Comparison of ENCODE assay signal across 27 cellular contexts in the genomic region with DNA sequence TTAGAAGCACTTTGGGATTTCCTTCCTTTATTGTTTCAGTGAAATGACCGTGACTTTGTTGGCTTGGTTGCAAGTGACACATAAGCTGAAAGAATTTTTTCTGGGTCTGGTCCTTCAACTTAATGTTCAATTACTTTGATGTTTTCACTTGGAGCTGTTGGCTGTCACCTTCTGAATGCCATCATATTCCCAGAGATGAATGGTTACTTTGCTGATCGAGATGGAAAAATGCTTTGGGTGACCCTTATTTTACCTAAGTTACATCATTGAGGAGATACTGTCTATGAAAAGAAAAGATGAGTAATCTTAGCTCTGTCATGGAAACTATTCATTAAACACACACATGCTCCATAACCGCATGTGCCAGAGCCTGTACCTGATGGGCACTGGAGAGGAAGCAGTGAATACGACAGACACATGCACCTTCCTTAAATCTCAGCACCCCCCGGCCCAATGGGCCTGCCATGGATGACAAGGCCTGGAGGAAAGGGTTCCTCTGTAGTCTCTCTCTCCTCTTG.
DNase-seq lines count a peak whose midpoint lies in the region; FAIRE-seq and TF ChIP-seq lines count a peak whose summit lies in the region.
"Had no signal": no experiment of that assay in that cellular context is flagged by ENCODE, and none has a peak within 500 bp of the region (broad histone marks: within the 10 kb centered on the region; RNA-seq: fewer than 3 reads in every experiment).

No MANE protein-coding gene starts in this region.

- H3K27ac Mint-ChIP-seq in MCF 10A (ENCODE audit: low read depth, unreplicated experiment) (no peak overlapping the region), Caco-2 (ENCODE audit: unreplicated experiment) (no peak overlapping the region)
- H3K27ac Mint-ChIP-seq: CD14-positive monocyte; CD8-positive, alpha-beta memory T cell had no signal

- H3K27me3 ChIP-seq in mammary epithelial cell (ENCODE audit: insufficient read depth, low read length) = no peaks in the 10 kb centered on the region
- H3K27me3 ChIP-seq in bronchial epithelial cell (ENCODE audit: control insufficient read depth, insufficient read depth, low read length) = no peaks in the 10 kb centered on the region
- H3K27me3 ChIP-seq in Caco-2 (replicated peaks; ENCODE audit: control insufficient read depth, insufficient read depth, low read length) = no peaks in the 10 kb centered on the region
- H3K27me3 ChIP-seq: BE2C, MG63, SJSA1 had no signal

- no peaks in the 10 kb centered on the region for H4K20me1 ChIP-seq in mammary epithelial cell (ENCODE audit: insufficient read depth, low read length)

- dilution Hi-C loops in mammary epithelial cell (cut with HindIII; ENCODE audit: low sequenced_read_pairs) = no loop called here

- peak; percentile 57 for DNase-seq in mammary epithelial cell
- DNase-seq in MCF 10A (ENCODE audit: unreplicated experiment) = no peak
- DNase-seq in bronchial epithelial cell (ENCODE audit: low read depth) = peak; percentile 67
- DNase-seq in glomerular visceral epithelial cell (ENCODE audit: extremely low spot score) = peak; percentile 46
- DNase-seq in urothelium cell line (ENCODE audit: low spot score) = peak; percentile 35
- no peak for DNase-seq in Caco-2
- DNase-seq in NCI-H146 (lab: John Stamatoyannopoulos, UW) = no peak
- no peak for DNase-seq in activated naive CD4-positive, alpha-beta T cell (lab: John Stamatoyannopoulos, UW)
- DNase-seq: BE2C; Calu3; CD8-positive, alpha-beta memory T cell; DND-41; Kasumi-1; MG63; NCI-H1417; NCI-H1694 treated with DMSO at 0.1 percent for 48 hours; NCI-H2081; NCI-H2227 treated with DMSO at 0.1 percent for 48 hours; NCI-H526 treated with DMSO at 0.1 percent for 48 hours; Right ventricle myocardium superior had no signal

- H3K9me3 Mint-ChIP-seq in MCF 10A (ENCODE audit: unreplicated experiment) (no peaks in the 10 kb centered on the region), Caco-2 (ENCODE audit: unreplicated experiment) (no peaks in the 10 kb centered on the region)
- H3K9me3 Mint-ChIP-seq: CD14-positive monocyte had no signal

- POLR2A ChIA-PET in MCF 10A (lab: Yijun Ruan, JAX) = interaction anchor here (0.6 to 1.1 kb wide), 3 partner anchors 12 to 190 kb away, joined by 3 to 4 read pairs (median 3); no protein-coding TSS in a partner anchor
- POLR2A ChIA-PET in Caco-2 (lab: Charles Lee) = no interaction called here

- WGBS in mammary epithelial cell (ENCODE audit: low coverage, missing lambda C conversion rate) = 85% methylated on average over 5 of the region's 5 CpGs

- H3K4me3 Mint-ChIP-seq in MCF 10A (ENCODE audit: unreplicated experiment) = no peak overlapping the region
- no peak overlapping the region for H3K4me3 Mint-ChIP-seq in Caco-2 (ENCODE audit: unreplicated experiment)
- H3K4me3 Mint-ChIP-seq: CD14-positive monocyte; CD8-positive, alpha-beta memory T cell had no signal

- in situ Hi-C loops in mammary epithelial cell (cut with MboI; ENCODE audit: low sequenced_read_pairs in 2 of 2) = no loop called here

- FAIRE-seq in bronchial epithelial cell (lab: Jason Lieb, UNC) = no peak
- no peak for FAIRE-seq in urothelium cell line (lab: Jason Lieb, UNC)
- FAIRE-seq: GM12892, H54, HTR-8/SVneo, K562 had no signal

- H3K4me1 ChIP-seq in mammary epithelial cell (ENCODE audit: insufficient read depth, low read length) (peaks cover 13% of the 10 kb centered on the region), Caco-2 (no peaks in the 10 kb centered on the region)
- H3K4me1 ChIP-seq: BE2C, SJSA1 had no signal

- H3K36me3 Mint-ChIP-seq in MCF 10A (ENCODE audit: insufficient read depth, unreplicated experiment) = no peaks in the 10 kb centered on the region
- no peaks in the 10 kb centered on the region for H3K36me3 Mint-ChIP-seq in Caco-2 (ENCODE audit: insufficient read depth, unreplicated experiment)
- H3K36me3 Mint-ChIP-seq: CD14-positive monocyte; CD8-positive, alpha-beta memory T cell had no signal

- H3K27me3 Mint-ChIP-seq in MCF 10A (ENCODE audit: insufficient read depth, unreplicated experiment) = no peaks in the 10 kb centered on the region
- peaks cover 16% of the 10 kb centered on the region for H3K27me3 Mint-ChIP-seq in Caco-2 (ENCODE audit: insufficient read depth, unreplicated experiment)
- H3K27me3 Mint-ChIP-seq: CD8-positive, alpha-beta memory T cell had no signal

- no peak for TF ChIP-seq CTCF in mammary epithelial cell (conservative IDR thresholded peaks at IDR 0.05 in 1 of 2, IDR thresholded peaks at IDR 0.05 in 1 of 2; ENCODE audit: extremely low read depth in 1 of 2, insufficient read depth in 1 of 2, low read depth in 1 of 2, low read length in 2 of 2)
- no peak for TF ChIP-seq CTCF in MCF 10A (IDR thresholded peaks at IDR 0.05; ENCODE audit: unreplicated experiment)
- TF ChIP-seq CTCF in bronchial epithelial cell (IDR thresholded peaks at IDR 0.05; ENCODE audit: insufficient read depth, low read length, severe bottlenecking) = no peak
- no peak for TF ChIP-seq CTCF in Caco-2 (IDR thresholded peaks at IDR 0.05; ENCODE audit: insufficient read depth in 1 of 2, low read depth in 1 of 2, low read length in 1 of 2, severe bottlenecking in 1 of 2, unreplicated experiment in 1 of 2)

- no peak overlapping the region for H3K27ac ChIP-seq in mammary epithelial cell (ENCODE audit: insufficient read depth, low read depth, low read length)
- H3K27ac ChIP-seq: 22Rv1, SJSA1 had no signal

- H3K4me3 ChIP-seq in mammary epithelial cell (replicated peaks in 1 of 3; ENCODE audit: insufficient read depth in 1 of 3, low read depth in 2 of 3, low read length in 3 of 3) (no peak overlapping the region), bronchial epithelial cell (ENCODE audit: low read depth, low read length) (no peak overlapping the region), Caco-2 (ENCODE audit: low read depth, low read length) (no peak overlapping the region)
- H3K4me3 ChIP-seq: K562, MG63, SJSA1 had no signal

- H3K36me3 ChIP-seq in mammary epithelial cell (ENCODE audit: insufficient read depth, low read length) (no peaks in the 10 kb centered on the region), bronchial epithelial cell (ENCODE audit: control insufficient read depth, insufficient read depth, low read length) (no peaks in the 10 kb centered on the region), Caco-2 (ENCODE audit: control insufficient read depth, insufficient read depth, low read length) (no peaks in the 10 kb centered on the region)
- H3K36me3 ChIP-seq: BE2C, MG63, SJSA1 had no signal

- no TSS peak for BruUV-seq in mammary epithelial cell (replicated peaks; lab: Mats Ljungman, UMichigan)
- BruUV-seq in MCF 10A (replicated peaks; lab: Mats Ljungman, UMichigan) = no TSS peak
- no TSS peak for BruUV-seq in Caco-2 (replicated peaks; lab: Mats Ljungman, UMichigan)

- peaks cover 16% of the 10 kb centered on the region for H3K4me1 Mint-ChIP-seq in MCF 10A (ENCODE audit: insufficient read depth, unreplicated experiment)
- no peaks in the 10 kb centered on the region for H3K4me1 Mint-ChIP-seq in Caco-2 (ENCODE audit: low read depth, unreplicated experiment)
- H3K4me1 Mint-ChIP-seq: CD14-positive monocyte; CD8-positive, alpha-beta memory T cell had no signal

- H3K9me3 ChIP-seq in mammary epithelial cell (replicated peaks; ENCODE audit: insufficient read depth, low read length) (no peaks in the 10 kb centered on the region), Caco-2 (no peaks in the 10 kb centered on the region)
- H3K9me3 ChIP-seq: BE2C, MG63, SJSA1 had no signal

- no peak overlapping the region for H3K4me2 ChIP-seq in mammary epithelial cell (ENCODE audit: insufficient read depth, low read depth, low read length)

- no peak overlapping the region for H3K9ac ChIP-seq in mammary epithelial cell (ENCODE audit: insufficient read depth, low read length)

- CTCF ChIA-PET in mammary epithelial cell (lab: Charles Lee; ENCODE audit: low non-redundant PET) = no interaction called here
- CTCF ChIA-PET in MCF 10A (lab: Yijun Ruan, JAX) = interaction anchor here (0.6 to 1.1 kb wide), 7 partner anchors 37 to 674 kb away, joined by 3 to 4 read pairs (median 3); no protein-coding TSS in a partner anchor
- CTCF ChIA-PET in Caco-2 (lab: Charles Lee) = no interaction called here

- peaks cover 12% of the 10 kb centered on the region for H3K79me2 ChIP-seq in mammary epithelial cell (ENCODE audit: insufficient read depth, low read length)

- H2AFZ ChIP-seq in mammary epithelial cell (ENCODE audit: low read depth, low read length) = no peak overlapping the region

- intact Hi-C loops in mammary epithelial cell (cut with micrococcal nuclease) = no loop called here
- intact Hi-C loops in MCF 10A (cut with micrococcal nuclease) = loop anchor here (5.0 kb wide), 1 partner anchor 42 kb away; no protein-coding TSS in a partner anchor
- intact Hi-C loops in Caco-2 (cut with micrococcal nuclease; ENCODE audit: unreplicated experiment) = no loop called here

Comparison
In these comparisons a context has a peak if more than half of its experiments do, and no peak if none do; other contexts are left out.
1. DNase-seq: peak in mammary epithelial cell (single experiment), bronchial epithelial cell (single experiment), glomerular visceral epithelial cell (single experiment) and urothelium cell line (single experiment); none in MCF 10A (single experiment), Caco-2 (0 of 2), NCI-H146 (single experiment) and activated naive CD4-positive, alpha-beta T cell (0 of 4).